In genomic region chr10:102855731-102856436, GRCh38 we compare ENCODE assay signal across 12 cellular contexts. TPM values are rescaled to one million over a fixed set of nuclear protein-coding genes. Genes with fewer than 3 reads are reported as not detected.
A peak's percentile ranks its signal among the peaks of the same experiment; 100 is the strongest.
DNase-seq lines count a peak whose midpoint lies in the region; TF ChIP-seq lines count a peak whose summit lies in the region.
"Not testable (repeated sequence)": the region's sequence is repeated elsewhere in the genome, so short reads cannot be mapped to it uniquely, and the experiment has no call there.
"Had no signal": no experiment of that assay in that cellular context is flagged by ENCODE, and none has a peak within 500 bp of the region (broad histone marks: within the 10 kb centered on the region; RNA-seq: fewer than 3 reads in every experiment).

No MANE protein-coding gene starts in this region.

- TF ChIP-seq CTCF in AG09319 (IDR thresholded peaks at IDR 0.05; ENCODE audit: low read depth, low read length) = not testable (repeated sequence)

- H3K27ac Mint-ChIP-seq in activated naive CD8-positive, alpha-beta T cell treated with anti-CD3 and anti-CD28 coated beads for 36 hours; stimulated activated naive CD8-positive, alpha-beta T cell treated with anti-CD3 and anti-CD28 coated beads, Interleukin-15, Interleukin-2, amounts not matched to agents 100 ng/mL and 50 ng/mL, for 24 hours: not testable (repeated sequence)

- not testable (repeated sequence) for H3K9me3 Mint-ChIP-seq in activated naive CD8-positive, alpha-beta T cell treated with anti-CD3 and anti-CD28 coated beads for 36 hours; stimulated activated naive CD8-positive, alpha-beta T cell treated with anti-CD3 and anti-CD28 coated beads, Interleukin-15, Interleukin-2, amounts not matched to agents 100 ng/mL and 50 ng/mL, for 24 hours

- not testable (repeated sequence) for H3K79me1 ChIP-seq in mesendoderm (ENCODE audit: low read length)

- peak overlapping the region; percentile 49 for H3K56ac ChIP-seq in mesendoderm (ENCODE audit: low read length)

- DNase-seq in AG09319 (ENCODE audit: extremely low read depth, low read depth) (peak; percentile 92), HCEC 1CT (peak; percentile 90), NCI-H1694 treated with DMSO at 0.1 percent for 48 hours (lab: John Stamatoyannopoulos, UW) (peak; percentile 1), SIG-M5 treated with dmso at 0.1 percent for 504 hours (lab: John Stamatoyannopoulos, UW; ENCODE audit: unreplicated experiment) (peak; percentile 62), epithelial cell of prostate (ENCODE audit: low read depth, low spot score) (peak; percentile 61), mesendoderm (peak; percentile 77)
- not testable (repeated sequence) for DNase-seq in activated naive CD8-positive, alpha-beta T cell treated with anti-CD3 and anti-CD28 coated beads for 36 hours

- H2AK5ac ChIP-seq in mesendoderm (ENCODE audit: low read length) = not testable (repeated sequence)

- not testable (repeated sequence) for H3K36me3 Mint-ChIP-seq in activated naive CD8-positive, alpha-beta T cell treated with anti-CD3 and anti-CD28 coated beads for 36 hours; stimulated activated naive CD8-positive, alpha-beta T cell treated with anti-CD3 and anti-CD28 coated beads, Interleukin-15, Interleukin-2, amounts not matched to agents 100 ng/mL and 50 ng/mL, for 24 hours (ENCODE audit: low read depth)

- not testable (repeated sequence) for H3K4me1 ChIP-seq in mesendoderm (ENCODE audit: control insufficient read depth, low read depth, low read length)

- not testable (repeated sequence) for H4K5ac ChIP-seq in mesendoderm (ENCODE audit: low read length)

- peaks cover 11% of the 10 kb centered on the region for H3K4me1 Mint-ChIP-seq in activated naive CD8-positive, alpha-beta T cell treated with anti-CD3 and anti-CD28 coated beads for 36 hours
- peaks cover 27% of the 10 kb centered on the region for H3K4me1 Mint-ChIP-seq in stimulated activated naive CD8-positive, alpha-beta T cell treated with anti-CD3 and anti-CD28 coated beads, Interleukin-15, Interleukin-2, amounts not matched to agents 100 ng/mL and 50 ng/mL, for 24 hours (ENCODE audit: low read depth)

- not testable (repeated sequence) for H3K9ac ChIP-seq in mesendoderm (ENCODE audit: low read length)

- H2BK15ac ChIP-seq in mesendoderm (replicated peaks; ENCODE audit: low read depth) = not testable (repeated sequence)

- not testable (repeated sequence) for H3K27me3 ChIP-seq in mesendoderm (ENCODE audit: insufficient read depth, low read length, poor library complexity)

- not testable (repeated sequence) for H2BK120ac ChIP-seq in mesendoderm (ENCODE audit: low read depth, low read length)

- no CpG with 5 or more reads among the region's 11 CpGs for WGBS in mesendoderm (ENCODE audit: extremely low coverage, insufficient coverage, low lambda C conversion rate)

- not testable (repeated sequence) for H4K8ac ChIP-seq in mesendoderm (ENCODE audit: low read depth, low read length)

- not testable (repeated sequence) for H3K4ac ChIP-seq in mesendoderm (ENCODE audit: low read depth, low read length)

- H3K18ac ChIP-seq in mesendoderm (ENCODE audit: low read length) = not testable (repeated sequence)

- H3K79me2 ChIP-seq in mesendoderm (ENCODE audit: control insufficient read depth, insufficient read depth, low read length) = not testable (repeated sequence)

- not testable (repeated sequence) for H3K27me3 Mint-ChIP-seq in activated naive CD8-positive, alpha-beta T cell treated with anti-CD3 and anti-CD28 coated beads for 36 hours; stimulated activated naive CD8-positive, alpha-beta T cell treated with anti-CD3 and anti-CD28 coated beads, Interleukin-15, Interleukin-2, amounts not matched to agents 100 ng/mL and 50 ng/mL, for 24 hours

- peak overlapping the region; percentile 68 for H3K4me3 Mint-ChIP-seq in activated naive CD8-positive, alpha-beta T cell treated with anti-CD3 and anti-CD28 coated beads for 36 hours
- peak overlapping the region; percentile 62 for H3K4me3 Mint-ChIP-seq in stimulated activated naive CD8-positive, alpha-beta T cell treated with anti-CD3 and anti-CD28 coated beads, Interleukin-15, Interleukin-2, amounts not matched to agents 100 ng/mL and 50 ng/mL, for 24 hours

- not testable (repeated sequence) for H3K4me3 ChIP-seq in mesendoderm (ENCODE audit: low read length)

- not testable (repeated sequence) for H3K23ac ChIP-seq in mesendoderm (ENCODE audit: low read length)

- not testable (repeated sequence) for H3K36me3 ChIP-seq in mesendoderm (ENCODE audit: control insufficient read depth, insufficient read depth, low read length)

- not testable (repeated sequence) for H2BK5ac ChIP-seq in mesendoderm (ENCODE audit: low read length)

- H3K4me2 ChIP-seq in mesendoderm (ENCODE audit: low read length) = not testable (repeated sequence)

- H3K27ac ChIP-seq in epithelial cell of prostate (peak overlapping the region; percentile 72), mesendoderm (ENCODE audit: low read depth, low read length) (peak overlapping the region; percentile 11)

RNA-seq across cellular contexts. Expression of gene BORCS7, which starts 1.8 kb away (rescaled TPM):
- 1 to 10 TPM; 8.5 to 9.5 TPM for total RNA-seq in activated naive CD8-positive, alpha-beta T cell treated with anti-CD3 and anti-CD28 coated beads for 36 hours
- 4.8 TPM for polyA plus RNA-seq in mesendoderm (2013, experiment 1 of 2)
- 4.8 TPM for polyA plus RNA-seq in mesendoderm (2013, experiment 2 of 2)

RNA-seq across cellular contexts. Expression of gene AS3MT, which starts 13.4 kb away (rescaled TPM):
- 1 to 10 TPM in 1 of 2 experiments, not detected in 1; 1.2 TPM for total RNA-seq in activated naive CD8-positive, alpha-beta T cell treated with anti-CD3 and anti-CD28 coated beads for 36 hours
- 7.4 TPM for polyA plus RNA-seq in mesendoderm (2013, experiment 1 of 2)
- 7.2 TPM for polyA plus RNA-seq in mesendoderm (2013, experiment 2 of 2)
- polyA plus RNA-seq: CD4-positive, CD25-positive, alpha-beta regulatory T cell had no signal

RNA-seq across cellular contexts. Expression of gene CYP17A1, which starts 18.7 kb away (rescaled TPM):
- not detected for total RNA-seq in activated naive CD8-positive, alpha-beta T cell treated with anti-CD3 and anti-CD28 coated beads for 36 hours
- not detected for polyA plus RNA-seq in mesendoderm (2013, experiment 1 of 2)
- polyA plus RNA-seq in mesendoderm (2013, experiment 2 of 2) = not detected
- total RNA-seq: cardiac muscle cell; CD4-positive, CD25-positive, alpha-beta regulatory T cell; esophagus squamous epithelium; left colon had no signal
- polyA plus RNA-seq: cardiac muscle cell; CD4-positive, CD25-positive, alpha-beta regulatory T cell had no signal
